Comparison of ENCODE assay signal across 23 cellular contexts in genomic region chr15:95887666-95888480, GRCh38.
DNase-seq lines count a peak whose midpoint lies in the region; ATAC-seq and TF ChIP-seq lines count a peak whose summit lies in the region.
"Had no signal": no experiment of that assay in that cellular context is flagged by ENCODE, and none has a peak within 500 bp of the region (broad histone marks: within the 10 kb centered on the region; RNA-seq: fewer than 3 reads in every experiment).

No MANE protein-coding gene starts in this region.

- peak; percentile 90 for ATAC-seq in RWPE2 (ENCODE audit: low read depth)
- ATAC-seq in GM21390 (IDR thresholded peaks at IDR 0.05; ENCODE audit: unreplicated experiment), result no peak
- ATAC-seq in HG03045 (IDR thresholded peaks at IDR 0.05; ENCODE audit: unreplicated experiment), result no peak
- ATAC-seq: HepG2, lower lobe of right lung, Right ventricle myocardium inferior had no signal

- H3K36me3 ChIP-seq in RWPE2 (ENCODE audit: low read depth), result no peaks in the 10 kb centered on the region
- no peaks in the 10 kb centered on the region for H3K36me3 ChIP-seq in Caco-2 (ENCODE audit: control insufficient read depth, insufficient read depth, low read length)
- H3K36me3 ChIP-seq: cardiac muscle cell, lower lobe of right lung, thoracic aorta had no signal

- H3K36me3 Mint-ChIP-seq in nephron progenitor cell (ENCODE audit: low read depth) (peaks cover 15% of the 10 kb centered on the region), Caco-2 (ENCODE audit: insufficient read depth, unreplicated experiment) (no peaks in the 10 kb centered on the region)
- H3K36me3 Mint-ChIP-seq: activated CD4-positive, alpha-beta memory T cell treated with anti-CD3 and anti-CD28 coated beads for 36 hours had no signal

- CTCF ChIA-PET in Caco-2 (lab: Charles Lee), result no interaction called here

- BruUV-seq in Caco-2 (replicated peaks; lab: Mats Ljungman, UMichigan), result no TSS peak

- H3K4me1 Mint-ChIP-seq in nephron progenitor cell (peaks cover 49% of the 10 kb centered on the region), Caco-2 (ENCODE audit: low read depth, unreplicated experiment) (peaks cover 7% of the 10 kb centered on the region)

- H3K4me1 ChIP-seq in RWPE2 (ENCODE audit: insufficient read depth, poor library complexity, severe bottlenecking) (peaks cover 13% of the 10 kb centered on the region), Caco-2 (no peaks in the 10 kb centered on the region)
- H3K4me1 ChIP-seq: lower lobe of right lung had no signal

- H3K27ac Mint-ChIP-seq in nephron progenitor cell (peak overlapping the region; percentile 57), Caco-2 (ENCODE audit: unreplicated experiment) (no peak overlapping the region)
- H3K27ac Mint-ChIP-seq: activated CD4-positive, alpha-beta memory T cell treated with anti-CD3 and anti-CD28 coated beads for 36 hours; CD4-positive, alpha-beta T cell had no signal

- POLR2A ChIA-PET in Caco-2 (lab: Charles Lee), result no interaction called here

- no peaks in the 10 kb centered on the region for H3K9me3 ChIP-seq in RWPE2 (ENCODE audit: severe bottlenecking)
- H3K9me3 ChIP-seq in Caco-2, result no peaks in the 10 kb centered on the region
- H3K9me3 ChIP-seq: lower lobe of right lung, thoracic aorta had no signal

- H3K27me3 ChIP-seq in RWPE2 (ENCODE audit: insufficient read depth, poor library complexity, severe bottlenecking), result no peaks in the 10 kb centered on the region
- no peaks in the 10 kb centered on the region for H3K27me3 ChIP-seq in Caco-2 (replicated peaks; ENCODE audit: control insufficient read depth, insufficient read depth, low read length)

- TF ChIP-seq CTCF in RWPE2 (IDR thresholded peaks at IDR 0.05; ENCODE audit: poor library complexity, severe bottlenecking) (no peak), epithelial cell of esophagus (IDR thresholded peaks at IDR 0.05; ENCODE audit: insufficient read depth, low read depth, low read length, missing control alignments) (no peak), nephron progenitor cell (IDR thresholded peaks at IDR 0.05) (no peak), Caco-2 (IDR thresholded peaks at IDR 0.05; ENCODE audit: insufficient read depth in 1 of 2, low read depth in 1 of 2, low read length in 1 of 2, severe bottlenecking in 1 of 2, unreplicated experiment in 1 of 2) (no peak)

- H3K9me3 Mint-ChIP-seq in nephron progenitor cell (peaks cover 11% of the 10 kb centered on the region), Caco-2 (ENCODE audit: unreplicated experiment) (no peaks in the 10 kb centered on the region)
- H3K9me3 Mint-ChIP-seq: activated CD4-positive, alpha-beta memory T cell treated with anti-CD3 and anti-CD28 coated beads for 36 hours; CD4-positive, alpha-beta T cell had no signal

- no peak overlapping the region for H3K4me3 ChIP-seq in RWPE2 (ENCODE audit: severe bottlenecking)
- no peak overlapping the region for H3K4me3 ChIP-seq in epithelial cell of esophagus (ENCODE audit: low read length)
- H3K4me3 ChIP-seq in Caco-2 (ENCODE audit: low read depth, low read length), result no peak overlapping the region
- H3K4me3 ChIP-seq: cardiac muscle cell, lower lobe of right lung, thoracic aorta had no signal

- peak; percentile 60 for DNase-seq in HCEC 1CT
- no peak for DNase-seq in RWPE2 (ENCODE audit: low spot score)
- peak; percentile 50 for DNase-seq in epithelial cell of esophagus (ENCODE audit: low read depth)
- no peak for DNase-seq in nephron progenitor cell
- DNase-seq in Caco-2, result no peak
- no peak for DNase-seq in effector CD4-positive, alpha-beta T cell
- DNase-seq: activated CD4-positive, alpha-beta memory T cell treated with anti-CD3 and anti-CD28 coated beads for 36 hours; activated effector memory CD4-positive, alpha-beta T cell treated with anti-CD3 and anti-CD28 coated beads, Interleukin-2, amount 50 U/mL, for 16 hours; CD4-positive, alpha-beta T cell; DMS153; hypothalamus; lower lobe of right lung; NCI-H1417; NCI-H526; nucleus accumbens; stimulated activated CD4-positive, alpha-beta T cell treated with anti-CD3 and anti-CD28 coated beads, Interleukin-4, amount 100 ng/mL, for 1 hour; stimulated activated naive CD4-positive, alpha-beta T cell treated with Interleukin-2 at 50 U/mL for 16 hours had no signal

- intact Hi-C loops in Caco-2 (cut with micrococcal nuclease; ENCODE audit: unreplicated experiment), result no loop called here

- peak overlapping the region; percentile 58 for H3K27ac ChIP-seq in RWPE2 (ENCODE audit: poor library complexity, severe bottlenecking)
- H3K27ac ChIP-seq: cardiac muscle cell, lower lobe of right lung, thoracic aorta had no signal

- H3K27me3 Mint-ChIP-seq in nephron progenitor cell (ENCODE audit: low read depth, poor library complexity), result peaks cover 3% of the 10 kb centered on the region
- H3K27me3 Mint-ChIP-seq in Caco-2 (ENCODE audit: insufficient read depth, unreplicated experiment), result no peaks in the 10 kb centered on the region
- H3K27me3 Mint-ChIP-seq: activated CD4-positive, alpha-beta memory T cell treated with anti-CD3 and anti-CD28 coated beads for 36 hours; CD4-positive, alpha-beta T cell had no signal

- H3K4me3 Mint-ChIP-seq in nephron progenitor cell (no peak overlapping the region), Caco-2 (ENCODE audit: unreplicated experiment) (no peak overlapping the region)
- H3K4me3 Mint-ChIP-seq: activated CD4-positive, alpha-beta memory T cell treated with anti-CD3 and anti-CD28 coated beads for 36 hours; CD4-positive, alpha-beta T cell had no signal

Comparison
In these comparisons a context has a peak if more than half of its experiments do, and no peak if none do; other contexts are left out.
1. DNase-seq: peak in HCEC 1CT (single experiment) and epithelial cell of esophagus (single experiment); none in RWPE2 (single experiment), nephron progenitor cell (single experiment), Caco-2 (0 of 2) and effector CD4-positive, alpha-beta T cell (single experiment).